Comparison of ENCODE assay signal across 1 cellular context in genomic region chr10:21208666-21209316, GRCh38.
TF ChIP-seq lines count a peak whose summit lies in the region.

No MANE protein-coding gene starts in this region.

TF ChIP-seq in GM23338, 12 proteins besides CTCF, POLR2A, EP300 and RAD21 (continued from another document):
- TF ChIP-seq REST (IDR thresholded peaks at IDR 0.05; ENCODE audit: unreplicated experiment) (no peak), EZH2 (IDR thresholded peaks at IDR 0.05; ENCODE audit: low read depth, unreplicated experiment) (no peak), STAT1 (IDR thresholded peaks at IDR 0.05; ENCODE audit: unreplicated experiment) (no peak), NANOG (IDR thresholded peaks at IDR 0.05; ENCODE audit: borderline replicate concordance) (no peak), CREB1 (CRISPR knock-in tag; IDR thresholded peaks at IDR 0.05; ENCODE audit: low read depth) (no peak), JUNB (IDR thresholded peaks at IDR 0.05; ENCODE audit: unreplicated experiment) (no peak), ZNF331 (CRISPR knock-in tag; IDR thresholded peaks at IDR 0.05; ENCODE audit: low read depth) (no peak), EZH2phosphoT487 (IDR thresholded peaks at IDR 0.05; ENCODE audit: unreplicated experiment) (no peak), ZNF114 (CRISPR knock-in tag; IDR thresholded peaks at IDR 0.05) (no peak), POLR2AphosphoS5 (IDR thresholded peaks at IDR 0.05; ENCODE audit: low read depth) (no peak)
